17 cellular contexts compared by ENCODE assay signal in the genomic region with DNA sequence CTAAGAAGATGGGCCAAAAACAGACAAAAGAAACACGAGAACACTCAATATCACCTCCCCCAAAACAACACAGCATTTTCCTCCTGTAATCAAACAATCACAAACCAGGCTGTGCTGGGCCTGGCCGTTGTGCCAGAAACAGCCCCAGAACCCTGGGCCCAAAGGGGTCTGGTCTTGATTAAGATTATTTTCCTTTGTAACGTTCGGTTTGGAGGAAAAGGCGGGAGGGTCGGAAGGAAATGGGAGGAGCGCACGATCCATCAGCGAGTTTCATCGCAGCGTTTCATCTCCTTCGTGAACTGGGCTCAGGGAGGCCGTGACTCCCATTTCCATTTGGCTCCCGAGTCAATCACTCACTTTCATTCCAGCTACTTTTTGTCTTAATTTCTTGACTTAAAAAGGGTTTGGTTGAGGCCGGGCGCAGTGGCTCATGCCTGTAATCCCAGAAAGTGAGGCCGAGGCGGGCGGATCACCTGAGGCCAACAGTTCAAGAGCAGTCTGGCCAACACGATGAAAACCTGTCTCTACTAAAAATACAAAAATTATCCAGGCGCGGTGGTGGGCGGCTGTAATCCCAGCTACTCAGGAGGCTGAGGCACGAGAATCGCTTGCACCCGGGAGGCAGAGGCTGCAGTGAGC.
DNase-seq lines count a peak whose midpoint lies in the region; ATAC-seq and TF ChIP-seq lines count a peak whose summit lies in the region.
"Had no signal": no experiment of that assay in that cellular context is flagged by ENCODE, and none has a peak within 500 bp of the region (broad histone marks: within the 10 kb centered on the region; RNA-seq: fewer than 3 reads in every experiment).

No MANE protein-coding gene starts in this region.

- WGBS in urinary bladder = 64% methylated on average over 26 of the region's 26 CpGs

- in situ Hi-C loops in Panc1 (cut with HindIII; ENCODE audit: low pct_unique_long_range_greater_than_20kb, low sequenced_read_pairs) = no loop called here

- ATAC-seq in Panc1 = no peak
- ATAC-seq: body of pancreas, T-helper 17 cell had no signal

- H3K27ac ChIP-seq in Panc1 (ENCODE audit: low read length) (peak overlapping the region; percentile 32), urinary bladder (ENCODE audit: low read depth) (peak overlapping the region; percentile 6)
- H3K27ac ChIP-seq: body of pancreas had no signal

- BruUV-seq in Panc1 (replicated peaks; lab: Mats Ljungman, UMichigan) = no TSS peak

- CTCF ChIA-PET in Panc1 (lab: Charles Lee) = no interaction called here

- H3K9me3 ChIP-seq in Panc1 (ENCODE audit: control insufficient read depth, insufficient read depth, low read depth, low read length) = no peaks in the 10 kb centered on the region
- H3K9me3 ChIP-seq: body of pancreas had no signal

- H3K4me1 Mint-ChIP-seq in nephron = peaks cover 34% of the 10 kb centered on the region

- peaks cover 49% of the 10 kb centered on the region for H3K36me3 Mint-ChIP-seq in nephron (ENCODE audit: low read depth)

- peaks cover 12% of the 10 kb centered on the region for H3K9me3 Mint-ChIP-seq in nephron

- H3K4me1 ChIP-seq in Panc1 (ENCODE audit: control insufficient read depth, insufficient read depth, low read length) (peaks cover 52% of the 10 kb centered on the region), urinary bladder (ENCODE audit: insufficient read depth) (no peaks in the 10 kb centered on the region)

- peaks cover 3% of the 10 kb centered on the region for H3K27me3 Mint-ChIP-seq in nephron (ENCODE audit: low read depth)
- H3K27me3 Mint-ChIP-seq: progenitor cell of endocrine pancreas had no signal

- intact Hi-C loops in Panc1 (cut with micrococcal nuclease; ENCODE audit: unreplicated experiment) (no loop called here), posterior vena cava (cut with DNase I) (no loop called here)

- POLR2A ChIA-PET in Panc1 (lab: Charles Lee) = no interaction called here

- H3K36me3 ChIP-seq in Panc1 (ENCODE audit: control insufficient read depth, insufficient read depth, low read length) (no peaks in the 10 kb centered on the region), urinary bladder (ENCODE audit: insufficient read depth) (no peaks in the 10 kb centered on the region)

- DNase-seq in Panc1 (ENCODE audit: low read depth, low spot score) (no peak), fibroblast of villous mesenchyme (ENCODE audit: low read depth) (no peak), EL (no peak), posterior vena cava (ENCODE audit: low spot score) (no peak)
- DNase-seq in stimulated activated CD4-positive, alpha-beta T cell treated with anti-CD3 and anti-CD28 coated beads, Interleukin-4, amount 100 ng/mL, for 1 hour = no peak
- DNase-seq: body of pancreas; effector CD8-positive, alpha-beta T cell; KBM-7; midbrain; NCI-H1436; NCI-H524 treated with DMSO at 0.1 percent for 48 hours; stimulated activated CD4-positive, alpha-beta T cell treated with anti-CD3 and anti-CD28 coated beads, Interleukin-4, amount 100 ng/mL, for 4 hours; stimulated activated naive CD4-positive, alpha-beta T cell; T-helper 17 cell had no signal

- H3K4me3 ChIP-seq in Panc1 (ENCODE audit: low read depth in 2 of 2, low read length in 2 of 2) = no peak overlapping the region
- H3K4me3 ChIP-seq in fibroblast of villous mesenchyme (ENCODE audit: low read depth, low read length) = peak overlapping the region; percentile 15
- no peak overlapping the region for H3K4me3 ChIP-seq in urinary bladder (ENCODE audit: low read depth, low read length)
- H3K4me3 ChIP-seq: body of pancreas had no signal

- TF ChIP-seq CTCF in Panc1 (IDR thresholded peaks at IDR 0.05) = no peak
- no peak for TF ChIP-seq CTCF in fibroblast of villous mesenchyme (IDR thresholded peaks at IDR 0.05; ENCODE audit: insufficient read depth, low read depth, low read length)
- no peak for TF ChIP-seq CTCF in nephron (IDR thresholded peaks at IDR 0.05; ENCODE audit: unreplicated experiment in 3 of 3)

- H3K4me3 Mint-ChIP-seq in nephron = peak overlapping the region in 2 of 3 experiments; percentile 7 to 13
- H3K4me3 Mint-ChIP-seq: T-helper 17 cell had no signal

- no peaks in the 10 kb centered on the region for H3K27me3 ChIP-seq in Panc1 (ENCODE audit: control insufficient read depth, insufficient read depth, low read length)
- H3K27me3 ChIP-seq: body of pancreas had no signal

- peak overlapping the region; percentile 94 to 97 (median 96) for H3K27ac Mint-ChIP-seq in nephron
- H3K27ac Mint-ChIP-seq: T-helper 17 cell had no signal
